ENCODE assay signal across 18 cellular contexts in the genomic region with DNA sequence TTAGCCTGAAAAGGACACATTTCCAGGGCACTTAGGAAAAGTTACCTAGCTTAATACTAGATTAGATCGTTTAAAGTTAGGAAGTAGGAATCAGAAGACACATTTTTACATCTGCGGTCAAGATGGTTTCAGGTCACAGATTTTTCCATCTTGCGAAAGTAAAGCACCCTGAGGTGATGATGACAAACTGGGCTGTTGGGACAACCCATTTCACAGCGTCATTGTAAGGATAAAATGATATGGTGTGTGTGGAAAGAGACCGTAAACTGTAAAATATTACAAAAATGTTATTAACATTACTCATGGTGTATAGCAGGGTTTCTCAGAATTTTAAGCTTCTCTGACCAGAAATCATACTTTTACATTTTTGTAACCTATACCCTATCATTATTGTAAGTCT. TPM values are rescaled to one million over a fixed set of nuclear protein-coding genes. Genes with fewer than 3 reads are reported as not detected.
DNase-seq lines count a peak whose midpoint lies in the region; ATAC-seq and TF ChIP-seq lines count a peak whose summit lies in the region.
"Had no signal": no experiment of that assay in that cellular context is flagged by ENCODE, and none has a peak within 500 bp of the region (broad histone marks: within the 10 kb centered on the region; RNA-seq: fewer than 3 reads in every experiment).

No MANE protein-coding gene starts in this region.

- DNase-seq in AG10803 (ENCODE audit: low read depth), result peak; percentile 59
- DNase-seq in HFF-Myc (ENCODE audit: extremely low read depth, low read depth), result peak; percentile 63
- DNase-seq in PC-3, result peak; percentile 74
- DNase-seq in foreskin fibroblast, result peak; percentile 16 to 78
- no peak for DNase-seq in CD8-positive, alpha-beta memory T cell
- no peak for DNase-seq in activated T-cell treated with anti-CD3 and anti-CD28 coated beads, Interleukin-2, amount 50 U/mL, for 48 hours
- DNase-seq in esophagus muscularis mucosa (ENCODE audit: extremely low spot score), result no peak
- DNase-seq: BE2C; CD8-positive, alpha-beta T cell; NCI-H1436 treated with DMSO at 0.1 percent for 48 hours; NCI-H2081 treated with DMSO at 0.1 percent for 48 hours; NCI-H2227 treated with DMSO at 0.1 percent for 48 hours; NCI-H526; NK-92 treated with Interleukin-12 subunit alpha and Interleukin-12 subunit beta, amount 100 ng/mL, for 24 hours; T-cell had no signal

- H3K9me3 Mint-ChIP-seq in CD8-positive, alpha-beta memory T cell, result no peaks in the 10 kb centered on the region
- H3K9me3 Mint-ChIP-seq: CD8-positive, alpha-beta T cell had no signal

- CTCF ChIA-PET in PC-3 (lab: Charles Lee), result interaction anchor here (0.6 kb wide), 1 partner anchor 224 kb away, joined by 3 read pairs; no protein-coding TSS in a partner anchor
- CTCF ChIA-PET in CD8-positive, alpha-beta memory T cell (lab: Charles Lee), result interaction anchor here (3.1 kb wide), 1 partner anchor 10 kb away, joined by 20 read pairs; no protein-coding TSS in a partner anchor

- H3K36me3 ChIP-seq in PC-3 (ENCODE audit: low read depth, low read length) (no peaks in the 10 kb centered on the region), esophagus muscularis mucosa (no peaks in the 10 kb centered on the region)
- no peaks in the 10 kb centered on the region for H3K36me3 ChIP-seq in CD8-positive, alpha-beta memory T cell (ENCODE audit: insufficient read depth, low read length)
- H3K36me3 ChIP-seq: BE2C, HAP-1 had no signal

- H3K27ac Mint-ChIP-seq in CD8-positive, alpha-beta memory T cell, result no peak overlapping the region
- H3K27ac Mint-ChIP-seq: CD8-positive, alpha-beta T cell; T-cell had no signal

- H3K27me3 ChIP-seq in PC-3 (ENCODE audit: low read length) (no peaks in the 10 kb centered on the region), esophagus muscularis mucosa (no peaks in the 10 kb centered on the region)
- H3K27me3 ChIP-seq in CD8-positive, alpha-beta memory T cell (ENCODE audit: insufficient read depth, low read length, poor library complexity, severe bottlenecking), result no peaks in the 10 kb centered on the region
- H3K27me3 ChIP-seq: BE2C had no signal

- H3K9ac ChIP-seq in PC-3 (ENCODE audit: low read length), result peak overlapping the region; percentile 12; the same call in 1 of the 2 replicates
- H3K9ac ChIP-seq: KMS-11 had no signal

- H3K27ac ChIP-seq in PC-3 (ENCODE audit: low read length) (peak overlapping the region; percentile 61), esophagus muscularis mucosa (replicated peaks in 1 of 4) (no peak overlapping the region)
- H3K27ac ChIP-seq in CD8-positive, alpha-beta memory T cell (ENCODE audit: low read depth, low read length), result no peak overlapping the region
- H3K27ac ChIP-seq: KMS-11 had no signal

- H4K20me1 ChIP-seq in PC-3 (ENCODE audit: low read length), result no peaks in the 10 kb centered on the region

- H3K9me3 ChIP-seq in PC-3 (ENCODE audit: low read length) (0 out of 2 replicates have a peak, but pooled peaks cover 6% of the 10 kb centered on the region), esophagus muscularis mucosa (no peaks in the 10 kb centered on the region)
- H3K9me3 ChIP-seq in CD8-positive, alpha-beta memory T cell (ENCODE audit: low read length), result no peaks in the 10 kb centered on the region
- H3K9me3 ChIP-seq: BE2C, HAP-1 had no signal

- peaks cover 0 to 2% of the 10 kb centered on the region in 2 donors for H3K27me3 Mint-ChIP-seq in CD8-positive, alpha-beta memory T cell

- H3K4me1 Mint-ChIP-seq in CD8-positive, alpha-beta memory T cell, result peaks cover 0 to 5% (median 0%) of the 10 kb centered on the region in 3 donors

- TF ChIP-seq POLR2A in esophagus muscularis mucosa (IDR thresholded peaks at IDR 0.05; ENCODE audit: low read depth), result no peak

- peak overlapping the region; percentile 51 for H3K4me2 ChIP-seq in PC-3 (ENCODE audit: low read length)
- H3K4me2 ChIP-seq: KMS-11 had no signal

- H3K4me1 ChIP-seq in PC-3 (ENCODE audit: insufficient read depth, low read length) (peaks cover 47% of the 10 kb centered on the region), esophagus muscularis mucosa (no peaks in the 10 kb centered on the region)
- H3K4me1 ChIP-seq in CD8-positive, alpha-beta memory T cell (ENCODE audit: insufficient read depth, low read length), result no peaks in the 10 kb centered on the region
- H3K4me1 ChIP-seq: BE2C, HAP-1 had no signal

- ATAC-seq in PC-3 (no peak), HG03342 (IDR thresholded peaks at IDR 0.05; ENCODE audit: unreplicated experiment) (no peak)
- ATAC-seq: CD8-positive, alpha-beta T cell; T-cell had no signal

- no peak for TF ChIP-seq CTCF in AG10803 (conservative IDR thresholded peaks at IDR 0.05; ENCODE audit: low read length)
- no peak for TF ChIP-seq CTCF in HFF-Myc (IDR thresholded peaks at IDR 0.05; ENCODE audit: low read depth, low read length, missing control alignments)
- TF ChIP-seq CTCF in PC-3 (conservative IDR thresholded peaks at IDR 0.05; ENCODE audit: low read depth, low read length), result no peak
- no peak for TF ChIP-seq CTCF in foreskin fibroblast (IDR thresholded peaks at IDR 0.05; ENCODE audit: low read depth, low read length)
- no peak for TF ChIP-seq CTCF in esophagus muscularis mucosa (IDR thresholded peaks at IDR 0.05)

- BruUV-seq in PC-3 (replicated peaks; lab: Mats Ljungman, UMichigan), result no TSS peak

- POLR2A ChIA-PET in PC-3 (lab: Charles Lee; ENCODE audit: unreplicated experiment), result interaction anchor here (0.5 to 0.7 kb wide), 2 partner anchors 10 to 98 kb away, joined by 3 to 4 read pairs; a partner anchor contains a TSS
- POLR2A ChIA-PET in CD8-positive, alpha-beta memory T cell (lab: Charles Lee), result no interaction called here

- H2AFZ ChIP-seq in PC-3 (ENCODE audit: low read length), result peak overlapping the region; percentile 36

- intact Hi-C loops in PC-3 (cut with micrococcal nuclease), result loop anchor here (5.0 kb wide), 2 partner anchors 67 to 88 kb away; no protein-coding TSS in a partner anchor
- intact Hi-C loops in esophagus muscularis mucosa (cut with DNase I), result no loop called here

- H3K79me2 ChIP-seq in PC-3 (ENCODE audit: low read length), result no peaks in the 10 kb centered on the region

- no peak overlapping the region for H3K4me3 Mint-ChIP-seq in CD8-positive, alpha-beta memory T cell
- H3K4me3 Mint-ChIP-seq: CD8-positive, alpha-beta T cell; T-cell had no signal

- peaks cover 0 to 6% (median 0%) of the 10 kb centered on the region in 3 donors for H3K36me3 Mint-ChIP-seq in CD8-positive, alpha-beta memory T cell
- H3K36me3 Mint-ChIP-seq: CD8-positive, alpha-beta T cell; T-cell had no signal

- 85% methylated on average over 5 of the region's 5 CpGs for WGBS in esophagus muscularis mucosa

- H3F3A ChIP-seq in PC-3 (ENCODE audit: low read length, unreplicated experiment), result no peaks in the 10 kb centered on the region

- TF ChIP-seq EP300 in esophagus muscularis mucosa (IDR thresholded peaks at IDR 0.05), result no peak

- no peaks in the 10 kb centered on the region for H3K9me2 ChIP-seq in PC-3 (replicated peaks; ENCODE audit: low read length)

- H3K4me3 ChIP-seq in AG10803 (ENCODE audit: low read length), result no peak overlapping the region
- no peak overlapping the region for H3K4me3 ChIP-seq in HFF-Myc (replicated peaks; ENCODE audit: low read depth, low read length)
- peak overlapping the region; percentile 12; the same call in 1 of the 2 replicates for H3K4me3 ChIP-seq in PC-3 (ENCODE audit: low read length)
- no peak overlapping the region for H3K4me3 ChIP-seq in foreskin fibroblast (ENCODE audit: low read depth in 1 of 2, low read length in 2 of 2)
- H3K4me3 ChIP-seq in CD8-positive, alpha-beta memory T cell (ENCODE audit: low read length), result no peak overlapping the region
- H3K4me3 ChIP-seq in esophagus muscularis mucosa, result no peak overlapping the region
- H3K4me3 ChIP-seq: HAP-1 had no signal

RNA-seq across cellular contexts. Expression of a gene that starts 10.1 kb away (rescaled TPM):
- total RNA-seq in PC-3 (2014; rRNA removed) (8.4 and 12.2 TPM in 2 replicates), esophagus muscularis mucosa (1 to 10 TPM in 3 of 4 donors, under 1 TPM in 1; 0.83 to 3.1 (median 1.5) TPM)
- total RNA-seq in CD8-positive, alpha-beta memory T cell, result 1 to 10 TPM; 1.9 to 2.5 TPM
- 18.7 TPM for polyA plus RNA-seq in CD8-positive, alpha-beta memory T cell

Comparison
In these comparisons a context has a peak if more than half of its experiments do, and no peak if none do; other contexts are left out.
1. DNase-seq: peak in AG10803 (single experiment), HFF-Myc (single experiment), PC-3 (single experiment) and foreskin fibroblast (2 of 2); none in CD8-positive, alpha-beta memory T cell (0 of 5), activated T-cell treated with anti-CD3 and anti-CD28 coated beads, Interleukin-2, amount 50 U/mL, for 48 hours (0 of 2) and esophagus muscularis mucosa (single experiment).